ENCODE assay signal across 9 cellular contexts in the genomic region with DNA sequence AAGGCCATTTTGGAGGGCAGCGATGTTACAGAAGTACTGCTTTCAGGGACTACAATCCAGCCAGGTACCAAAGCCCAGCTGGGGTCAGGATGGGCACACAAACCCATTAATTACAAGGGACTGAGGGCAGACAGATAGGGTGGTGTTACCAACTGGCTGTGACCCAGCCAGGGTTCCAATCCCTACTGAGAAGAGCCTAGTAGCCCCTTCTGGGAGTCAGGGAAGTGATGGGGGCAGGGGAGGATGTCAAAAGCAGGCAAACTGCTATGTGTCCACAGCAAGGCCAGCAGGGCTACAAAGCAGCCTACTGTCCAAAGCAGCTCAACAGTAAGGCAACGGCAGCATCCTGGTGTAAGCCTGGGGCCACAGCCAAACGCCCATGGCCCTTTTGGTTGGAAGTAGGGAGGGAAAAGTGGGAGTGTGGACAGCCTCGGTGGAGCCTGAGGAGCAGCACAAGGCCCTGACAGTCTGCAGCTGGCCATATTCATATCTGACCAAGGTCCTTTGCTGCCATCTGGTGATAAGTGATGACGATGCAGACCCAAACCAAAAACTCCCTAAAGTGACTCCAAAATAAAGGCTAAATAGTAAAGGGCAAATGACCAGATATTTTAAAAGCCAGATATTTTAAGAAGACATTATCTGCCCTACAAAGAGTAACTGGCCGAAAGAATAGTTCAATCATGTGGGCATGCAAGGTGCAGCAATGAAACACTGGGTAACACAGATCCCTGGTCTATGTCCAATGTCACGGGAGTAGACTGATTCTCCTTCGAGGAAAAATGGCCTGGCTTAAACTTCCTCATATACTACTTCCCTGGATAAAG. TPM values are rescaled to one million over a fixed set of nuclear protein-coding genes. Genes with fewer than 3 reads are reported as not detected.
DNase-seq lines count a peak whose midpoint lies in the region; ATAC-seq and TF ChIP-seq lines count a peak whose summit lies in the region.
"Had no signal": no experiment of that assay in that cellular context is flagged by ENCODE, and none has a peak within 500 bp of the region (broad histone marks: within the 10 kb centered on the region; RNA-seq: fewer than 3 reads in every experiment).

No MANE protein-coding gene starts in this region.

- H3K9me3 ChIP-seq in lower lobe of right lung, result no peaks in the 10 kb centered on the region

- peaks cover 9% of the 10 kb centered on the region for H3K9me3 Mint-ChIP-seq in chondrocyte (ENCODE audit: low read depth)
- H3K9me3 Mint-ChIP-seq in natural killer cell treated with Interleukin-12 subunit alpha and Interleukin-12 subunit beta and Interleukin-15 and Interleukin-18, amount 100 ng/mL, for 72 hours, result peaks cover 8% of the 10 kb centered on the region

- H3K4me3 ChIP-seq in lower lobe of right lung, result no peak overlapping the region

- H3K36me3 ChIP-seq in lower lobe of right lung, result peaks cover 79% of the 10 kb centered on the region

- no peaks in the 10 kb centered on the region for H3K27me3 ChIP-seq in lower lobe of right lung (ENCODE audit: low read depth)

- H3K27ac ChIP-seq in C4-2B, result no peak overlapping the region
- H3K27ac ChIP-seq in lower lobe of right lung, result no peak overlapping the region

- intact Hi-C loops in lower lobe of right lung (cut with DNase I), result no loop called here

- no peaks in the 10 kb centered on the region for H3K4me1 Mint-ChIP-seq in chondrocyte (ENCODE audit: low read depth)
- no peaks in the 10 kb centered on the region for H3K4me1 Mint-ChIP-seq in natural killer cell treated with Interleukin-12 subunit alpha and Interleukin-12 subunit beta and Interleukin-15 and Interleukin-18, amount 100 ng/mL, for 72 hours (ENCODE audit: low read depth in 2 of 2)

- no peaks in the 10 kb centered on the region for H3K27me3 Mint-ChIP-seq in chondrocyte (ENCODE audit: low read depth)
- H3K27me3 Mint-ChIP-seq in natural killer cell treated with Interleukin-12 subunit alpha and Interleukin-12 subunit beta and Interleukin-15 and Interleukin-18, amount 100 ng/mL, for 72 hours, result no peaks in the 10 kb centered on the region

- DNase-seq in KBM-7 (peak; percentile 33), chondrocyte (ENCODE audit: low spot score) (no peak), lower lobe of right lung (no peak), cortex of kidney (lab: John Stamatoyannopoulos, UW) (no peak)
- DNase-seq in natural killer cell treated with Interleukin-12 subunit alpha and Interleukin-12 subunit beta and Interleukin-15 and Interleukin-18, amount 100 ng/mL, for 72 hours (ENCODE audit: low spot score), result no peak
- DNase-seq: effector CD4-positive, alpha-beta T cell had no signal

- no peak overlapping the region for H3K27ac Mint-ChIP-seq in chondrocyte (ENCODE audit: unreplicated experiment)
- H3K27ac Mint-ChIP-seq in natural killer cell treated with Interleukin-12 subunit alpha and Interleukin-12 subunit beta and Interleukin-15 and Interleukin-18, amount 100 ng/mL, for 72 hours, result no peak overlapping the region

- H3K4me1 ChIP-seq in lower lobe of right lung, result no peaks in the 10 kb centered on the region

- peak; percentile 57 to 68 for ATAC-seq in lower lobe of right lung
- ATAC-seq in HG02678 (IDR thresholded peaks at IDR 0.05; ENCODE audit: unreplicated experiment), result no peak
- no peak for ATAC-seq in HG03571 (IDR thresholded peaks at IDR 0.05; ENCODE audit: unreplicated experiment)
- no peak for ATAC-seq in natural killer cell treated with Interleukin-12 subunit alpha and Interleukin-12 subunit beta and Interleukin-15 and Interleukin-18, amount 100 ng/mL, for 72 hours

- in situ Hi-C loops in KBM-7 (cut with MboI; ENCODE audit: low pct_unique_long_range_greater_than_20kb, low sequenced_read_pairs), result no loop called here

- TF ChIP-seq CTCF in C4-2B (conservative IDR thresholded peaks at IDR 0.05) (peak; percentile 62), chondrocyte (IDR thresholded peaks at IDR 0.05) (peak; percentile 70), lower lobe of right lung (IDR thresholded peaks at IDR 0.05) (peak; percentile 25)

- H3K36me3 Mint-ChIP-seq in chondrocyte (ENCODE audit: low read depth), result peaks cover 50% of the 10 kb centered on the region
- H3K36me3 Mint-ChIP-seq in natural killer cell treated with Interleukin-12 subunit alpha and Interleukin-12 subunit beta and Interleukin-15 and Interleukin-18, amount 100 ng/mL, for 72 hours, result peaks cover 34% of the 10 kb centered on the region

- H3K4me3 Mint-ChIP-seq in chondrocyte (ENCODE audit: unreplicated experiment), result no peak overlapping the region
- H3K4me3 Mint-ChIP-seq in natural killer cell treated with Interleukin-12 subunit alpha and Interleukin-12 subunit beta and Interleukin-15 and Interleukin-18, amount 100 ng/mL, for 72 hours, result no peak overlapping the region

RNA-seq across cellular contexts. Expression of a gene that starts 56.9 kb away (rescaled TPM):
- total RNA-seq in chondrocyte (79.8 to 95.7 TPM (median 80.6 TPM) in 3 replicates), lower lobe of right lung (52.1 TPM)
- 10 to 100 TPM; 98.8 to 99.9 TPM for total RNA-seq in natural killer cell treated with Interleukin-12 subunit alpha and Interleukin-12 subunit beta and Interleukin-15 and Interleukin-18, amount 100 ng/mL, for 72 hours

Comparison
In these comparisons a context has a peak if more than half of its experiments do, and no peak if none do; other contexts are left out.
1. ATAC-seq: peak in lower lobe of right lung (2 of 2); none in HG02678 (single experiment), HG03571 (single experiment) and natural killer cell treated with Interleukin-12 subunit alpha and Interleukin-12 subunit beta and Interleukin-15 and Interleukin-18, amount 100 ng/mL, for 72 hours (0 of 2).
2. Peak in every context shown above with its lines, with median percentiles within 50 percentile points of each other: CTCF ChIP-seq.